ENCODE assay signal across 33 cellular contexts in genomic region chr3:36840453-36840921, GRCh38.
A peak's percentile ranks its signal among the peaks of the same experiment; 100 is the strongest.
DNase-seq lines count a peak whose midpoint lies in the region; ATAC-seq and TF ChIP-seq lines count a peak whose summit lies in the region.
"Had no signal": no experiment of that assay in that cellular context is flagged by ENCODE, and none has a peak within 500 bp of the region (broad histone marks: within the 10 kb centered on the region; RNA-seq: fewer than 3 reads in every experiment).

No MANE protein-coding gene starts in this region.

- no peak for TF ChIP-seq CTCF in gastroesophageal sphincter (IDR thresholded peaks at IDR 0.05)

- ATAC-seq in T-helper 17 cell, result no peak
- ATAC-seq in gastroesophageal sphincter, result peak; percentile 36
- peak; percentile 92 for ATAC-seq in sciatic nerve
- ATAC-seq in GM21576 (IDR thresholded peaks at IDR 0.05; ENCODE audit: unreplicated experiment), result no peak
- ATAC-seq: activated CD4-positive, alpha-beta T cell treated with anti-CD3 and anti-CD28 coated beads for 36 hours; activated CD8-positive, alpha-beta T cell treated with anti-CD3 and anti-CD28 coated beads for 36 hours; activated T-helper 17 cell treated with anti-CD3 and anti-CD28 coated beads, Interleukin-2, amount 50 U/mL, for 72 hours; effector memory CD8-positive, alpha-beta T cell; upper lobe of right lung had no signal

- H3K9me3 Mint-ChIP-seq in CD4-positive, alpha-beta memory T cell, result peaks cover 0 to 5% (median 0%) of the 10 kb centered on the region in 8 donors

- CTCF ChIA-PET in CD4-positive, alpha-beta memory T cell (lab: Charles Lee; ENCODE audit: partially characterized antibody), result interaction anchor here (1.1 kb wide), 1 partner anchor 118 kb away, joined by 4 read pairs; no protein-coding TSS in a partner anchor

- no peak overlapping the region for H3K27ac ChIP-seq in CD4-positive, alpha-beta memory T cell (ENCODE audit: low read depth, low read length)
- no peak overlapping the region for H3K27ac ChIP-seq in gastroesophageal sphincter
- H3K27ac ChIP-seq: ascending aorta, cardiac muscle cell, coronary artery, gastrocnemius medialis, KMS-11, SJSA1, spleen, upper lobe of right lung, VCaP had no signal

- no peak overlapping the region for H3K4me3 Mint-ChIP-seq in CD4-positive, alpha-beta memory T cell
- H3K4me3 Mint-ChIP-seq in T-helper 17 cell, result no peak overlapping the region
- H3K4me3 Mint-ChIP-seq: activated CD4-positive, alpha-beta T cell treated with anti-CD3 and anti-CD28 coated beads for 36 hours; activated CD8-positive, alpha-beta T cell treated with anti-CD3 and anti-CD28 coated beads for 36 hours; activated naive CD8-positive, alpha-beta T cell treated with anti-CD3 and anti-CD28 coated beads for 36 hours; activated T-helper 17 cell treated with anti-CD3 and anti-CD28 coated beads, Interleukin-2, amount 50 U/mL, for 72 hours; CD14-positive monocyte; effector memory CD8-positive, alpha-beta T cell; nephron had no signal

- intact Hi-C loops in CD4-positive, alpha-beta memory T cell (cut with micrococcal nuclease), result no loop called here
- intact Hi-C loops in sciatic nerve (cut with DNase I), result no loop called here

- H3K4me1 ChIP-seq in CD4-positive, alpha-beta memory T cell (ENCODE audit: insufficient read depth, low read length), result peaks cover 24% of the 10 kb centered on the region
- H3K4me1 ChIP-seq in gastroesophageal sphincter, result no peaks in the 10 kb centered on the region
- H3K4me1 ChIP-seq: ascending aorta, gastrocnemius medialis, SJSA1, upper lobe of right lung had no signal

- no peak for TF ChIP-seq EP300 in gastroesophageal sphincter (IDR thresholded peaks at IDR 0.05)

- H3K9me3 ChIP-seq in CD4-positive, alpha-beta memory T cell (ENCODE audit: control insufficient read depth in 1 of 2, low read length in 2 of 2), result no peaks in the 10 kb centered on the region
- H3K9me3 ChIP-seq in T-helper 17 cell (ENCODE audit: control insufficient read depth, low read length, poor library complexity, severe bottlenecking) (no peaks in the 10 kb centered on the region), gastroesophageal sphincter (peaks cover 0 to 12% (median 0%) of the 10 kb centered on the region in 3 donors)
- H3K9me3 ChIP-seq: ascending aorta, gastrocnemius medialis, MG63, SJSA1 had no signal

- peak overlapping the region in 4 of 7 donors; percentile 39 to 88 (median 54) for H3K27ac Mint-ChIP-seq in CD4-positive, alpha-beta memory T cell
- H3K27ac Mint-ChIP-seq in T-helper 17 cell, result peak overlapping the region; percentile 5
- H3K27ac Mint-ChIP-seq: activated CD4-positive, alpha-beta T cell treated with anti-CD3 and anti-CD28 coated beads for 36 hours; activated CD8-positive, alpha-beta T cell treated with anti-CD3 and anti-CD28 coated beads for 36 hours; activated naive CD8-positive, alpha-beta T cell treated with anti-CD3 and anti-CD28 coated beads for 36 hours; activated T-helper 17 cell treated with anti-CD3 and anti-CD28 coated beads, Interleukin-2, amount 50 U/mL, for 72 hours had no signal

- no peak for DNase-seq in CD4-positive, alpha-beta memory T cell
- DNase-seq in T-helper 17 cell (no peak), sciatic nerve (ENCODE audit: low spot score) (peak; percentile 67), NCI-H1417 treated with DMSO at 0.1 percent for 48 hours (lab: John Stamatoyannopoulos, UW) (no peak)
- DNase-seq in stimulated activated CD4-positive, alpha-beta T cell treated with anti-CD3 and anti-CD28 coated beads, Interleukin-1b, Interleukin-23, amount 100 ng/mL, for 48 hours, result no peak
- DNase-seq: activated CD4-positive, alpha-beta T cell treated with anti-CD3 and anti-CD28 coated beads for 36 hours; activated CD8-positive, alpha-beta T cell treated with anti-CD3 and anti-CD28 coated beads for 36 hours; activated naive CD8-positive, alpha-beta T cell treated with anti-CD3 and anti-CD28 coated beads for 36 hours; Calu3; DMS79 treated with DMSO at 0.1 percent for 48 hours; effector memory CD8-positive, alpha-beta T cell; gastrocnemius medialis; GF-D8; hippocampal formation; mammary epithelial cell; MG63; NCI-H1105 treated with DMSO at 0.1 percent for 48 hours; NCI-H1930; NCI-H526; spleen; T1000; upper lobe of right lung had no signal

- no peak for TF ChIP-seq POLR2A in gastroesophageal sphincter (IDR thresholded peaks at IDR 0.05)

- no peak overlapping the region for H3K4me3 ChIP-seq in CD4-positive, alpha-beta memory T cell (ENCODE audit: low read length in 2 of 2)
- no peak overlapping the region for H3K4me3 ChIP-seq in gastroesophageal sphincter
- H3K4me3 ChIP-seq: ascending aorta, cardiac muscle cell, coronary artery, gastrocnemius medialis, MG63, SJSA1, spleen, upper lobe of right lung had no signal

- 56 to 86% methylated on average over 4 of the region's 5 CpGs for WGBS in gastroesophageal sphincter (ENCODE audit: low coverage in 1 of 2), 2 donors

- H3K36me3 Mint-ChIP-seq in CD4-positive, alpha-beta memory T cell, result peaks cover 73 to 91% of the 10 kb centered on the region in 2 donors
- H3K36me3 Mint-ChIP-seq in T-helper 17 cell (ENCODE audit: low read depth), result peaks cover 19% of the 10 kb centered on the region

- no peaks in the 10 kb centered on the region for H3K27me3 ChIP-seq in CD4-positive, alpha-beta memory T cell (ENCODE audit: insufficient read depth, low read length)
- no peaks in the 10 kb centered on the region for H3K27me3 ChIP-seq in gastroesophageal sphincter
- H3K27me3 ChIP-seq: ascending aorta, cardiac muscle cell, gastrocnemius medialis, MG63, SJSA1, spleen, upper lobe of right lung had no signal

- H3K4me1 Mint-ChIP-seq in CD4-positive, alpha-beta memory T cell, result peaks cover 19 to 38% (median 29%) of the 10 kb centered on the region in 4 donors
- peaks cover 27% of the 10 kb centered on the region for H3K4me1 Mint-ChIP-seq in T-helper 17 cell
- H3K4me1 Mint-ChIP-seq: CD14-positive monocyte had no signal

- POLR2A ChIA-PET in CD4-positive, alpha-beta memory T cell (lab: Charles Lee; ENCODE audit: partially characterized antibody), result interaction anchor here (1.0 kb wide), 1 partner anchor 17 kb away, joined by 3 read pairs; no protein-coding TSS in a partner anchor

- peaks cover 58% of the 10 kb centered on the region for H3K36me3 ChIP-seq in CD4-positive, alpha-beta memory T cell (ENCODE audit: insufficient read depth, low read length)
- H3K36me3 ChIP-seq in gastroesophageal sphincter, result peaks cover 0 to 94% of the 10 kb centered on the region in 2 donors
- H3K36me3 ChIP-seq: cardiac muscle cell, gastrocnemius medialis, MG63, SJSA1 had no signal

- H3K27me3 Mint-ChIP-seq in CD4-positive, alpha-beta memory T cell, result no peaks in the 10 kb centered on the region
- no peaks in the 10 kb centered on the region for H3K27me3 Mint-ChIP-seq in T-helper 17 cell
- H3K27me3 Mint-ChIP-seq: activated CD4-positive, alpha-beta T cell treated with anti-CD3 and anti-CD28 coated beads for 36 hours; activated CD8-positive, alpha-beta T cell treated with anti-CD3 and anti-CD28 coated beads for 36 hours; activated naive CD8-positive, alpha-beta T cell treated with anti-CD3 and anti-CD28 coated beads for 36 hours; activated T-helper 17 cell treated with anti-CD3 and anti-CD28 coated beads, Interleukin-2, amount 50 U/mL, for 72 hours; effector memory CD8-positive, alpha-beta T cell had no signal

Comparison
In these comparisons a context has a peak if more than half of its experiments do, and no peak if none do; other contexts are left out.
1. ATAC-seq: peak in gastroesophageal sphincter (single experiment) and sciatic nerve (single experiment); none in T-helper 17 cell (single experiment) and GM21576 (single experiment).